Comparison of ENCODE assay signal across 17 cellular contexts in the genomic region with DNA sequence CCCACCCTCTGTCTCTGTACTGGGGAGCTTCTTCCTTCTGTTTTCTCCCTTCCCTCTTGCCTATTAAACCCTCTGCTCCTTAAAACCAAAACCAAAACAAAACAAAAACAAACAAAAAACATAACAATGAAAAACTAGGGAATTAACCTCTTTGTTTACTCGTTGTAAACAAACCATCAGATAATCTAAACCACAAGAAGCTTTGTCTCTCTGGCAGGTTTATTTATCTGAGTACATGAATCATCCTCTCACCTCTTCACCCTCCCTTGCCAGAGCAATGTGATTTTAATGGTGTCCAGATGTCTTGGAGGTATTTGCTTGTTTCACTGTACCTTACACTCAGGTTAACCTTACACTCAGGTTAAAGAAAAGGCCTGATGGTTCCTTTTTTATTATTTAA.
DNase-seq lines count a peak whose midpoint lies in the region; ATAC-seq, FAIRE-seq and TF ChIP-seq lines count a peak whose summit lies in the region.
"Had no signal": no experiment of that assay in that cellular context is flagged by ENCODE, and none has a peak within 500 bp of the region (broad histone marks: within the 10 kb centered on the region; RNA-seq: fewer than 3 reads in every experiment).

No MANE protein-coding gene starts in this region.

- H3K27me3 ChIP-seq in breast epithelium (peaks cover 0 to 3% of the 10 kb centered on the region in 2 donors), bronchial epithelial cell (ENCODE audit: control insufficient read depth, insufficient read depth, low read length) (peaks cover 2% of the 10 kb centered on the region)
- H3K27me3 ChIP-seq: left lung, spleen had no signal

- POLR2A ChIA-PET in MCF 10A (lab: Yijun Ruan, JAX): no interaction called here

- TF ChIP-seq CTCF in MCF 10A (IDR thresholded peaks at IDR 0.05; ENCODE audit: unreplicated experiment): no peak
- TF ChIP-seq CTCF in breast epithelium (IDR thresholded peaks at IDR 0.05): no peak
- no peak for TF ChIP-seq CTCF in bronchial epithelial cell (IDR thresholded peaks at IDR 0.05; ENCODE audit: insufficient read depth, low read length, severe bottlenecking)

- no peak for ATAC-seq in HG02884 (IDR thresholded peaks at IDR 0.05; ENCODE audit: unreplicated experiment)
- ATAC-seq: left lung had no signal

- H3K9me3 Mint-ChIP-seq in MCF 10A (ENCODE audit: unreplicated experiment): no peaks in the 10 kb centered on the region
- H3K9me3 Mint-ChIP-seq: activated naive CD4-positive, alpha-beta T cell treated with anti-CD3 and anti-CD28 coated beads, Interleukin-2, amount 50 U/mL, for 24 hours had no signal

- H3K27ac Mint-ChIP-seq in MCF 10A (ENCODE audit: low read depth, unreplicated experiment): no peak overlapping the region
- H3K27ac Mint-ChIP-seq: activated naive CD4-positive, alpha-beta T cell treated with anti-CD3 and anti-CD28 coated beads, Interleukin-2, amount 50 U/mL, for 24 hours had no signal

- DNase-seq in MCF 10A (ENCODE audit: unreplicated experiment): peak; percentile 23
- DNase-seq in breast epithelium (ENCODE audit: low spot score in 2 of 2): no peak
- DNase-seq in NCI-H226: peak; percentile 49
- DNase-seq in bronchial epithelial cell (ENCODE audit: low read depth): peak; percentile 23
- no peak for DNase-seq in HTR-8/SVneo (ENCODE audit: insufficient read length, low spot score)
- DNase-seq in T-helper 9 cell: no peak
- no peak for DNase-seq in NCI-H2171 (lab: John Stamatoyannopoulos, UW)
- DNase-seq: activated CD4-positive, alpha-beta T cell treated with anti-CD3 and anti-CD28 coated beads for 4 hours; hippocampal formation; left lung; NCI-H524 treated with DMSO at 0.1 percent for 48 hours; posterior cingulate gyrus; spleen; substantia nigra had no signal

- H3K36me3 Mint-ChIP-seq in MCF 10A (ENCODE audit: insufficient read depth, unreplicated experiment): peaks cover 6% of the 10 kb centered on the region

- CTCF ChIA-PET in MCF 10A (lab: Yijun Ruan, JAX): interaction anchor here (0.7 to 0.8 kb wide), 2 partner anchors 29 to 78 kb away, joined by 4 read pairs; no protein-coding TSS in a partner anchor

- H3K4me1 ChIP-seq in breast epithelium: no peaks in the 10 kb centered on the region
- H3K4me1 ChIP-seq: left lung had no signal

- intact Hi-C loops in MCF 10A (cut with micrococcal nuclease): no loop called here
- intact Hi-C loops in breast epithelium (cut with DNase I; ENCODE audit: low total_unique reads): no loop called here

- H3K4me1 Mint-ChIP-seq in MCF 10A (ENCODE audit: insufficient read depth, unreplicated experiment): peaks cover 18% of the 10 kb centered on the region
- H3K4me1 Mint-ChIP-seq: activated naive CD4-positive, alpha-beta T cell treated with anti-CD3 and anti-CD28 coated beads, Interleukin-2, amount 50 U/mL, for 24 hours had no signal

- H3K4me3 Mint-ChIP-seq in MCF 10A (ENCODE audit: unreplicated experiment): no peak overlapping the region
- H3K4me3 Mint-ChIP-seq: activated naive CD4-positive, alpha-beta T cell treated with anti-CD3 and anti-CD28 coated beads, Interleukin-2, amount 50 U/mL, for 24 hours had no signal

- no peak overlapping the region for H3K27ac ChIP-seq in breast epithelium
- H3K27ac ChIP-seq: left lung, RWPE1, spleen had no signal

- H3K36me3 ChIP-seq in breast epithelium (no peaks in the 10 kb centered on the region), bronchial epithelial cell (ENCODE audit: control insufficient read depth, insufficient read depth, low read length) (no peaks in the 10 kb centered on the region)
- H3K36me3 ChIP-seq: left lung, spleen had no signal

- no peaks in the 10 kb centered on the region for H3K27me3 Mint-ChIP-seq in MCF 10A (ENCODE audit: insufficient read depth, unreplicated experiment)
- H3K27me3 Mint-ChIP-seq: activated naive CD4-positive, alpha-beta T cell treated with anti-CD3 and anti-CD28 coated beads, Interleukin-2, amount 50 U/mL, for 24 hours had no signal

- no TSS peak for BruUV-seq in MCF 10A (replicated peaks; lab: Mats Ljungman, UMichigan)

- no peak for TF ChIP-seq POLR2A in breast epithelium (IDR thresholded peaks at IDR 0.05)

- H3K9me3 ChIP-seq in breast epithelium: no peaks in the 10 kb centered on the region
- H3K9me3 ChIP-seq: left lung, spleen had no signal

- no peak for FAIRE-seq in bronchial epithelial cell (lab: Jason Lieb, UNC)
- no peak for FAIRE-seq in HTR-8/SVneo (lab: Jason Lieb, UNC)

- H3K4me3 ChIP-seq in breast epithelium: no peak overlapping the region
- no peak overlapping the region for H3K4me3 ChIP-seq in bronchial epithelial cell (ENCODE audit: low read depth, low read length)
- H3K4me3 ChIP-seq: left lung, spleen had no signal

Comparison
In these comparisons a context has a peak if more than half of its experiments do, and no peak if none do; other contexts are left out.
1. DNase-seq: peak in MCF 10A (single experiment), NCI-H226 (single experiment) and bronchial epithelial cell (single experiment); none in breast epithelium (0 of 2), HTR-8/SVneo (single experiment), T-helper 9 cell (single experiment) and NCI-H2171 (single experiment).